ENCODE assay signal across 23 cellular contexts in genomic region chr17:76684756-76685155, GRCh38. TPM values are rescaled to one million over a fixed set of nuclear protein-coding genes. Genes with fewer than 3 reads are reported as not detected.
"Had no signal": no experiment of that assay in that cellular context is flagged by ENCODE, and none has a peak within 500 bp of the region (broad histone marks: within the 10 kb centered on the region; RNA-seq: fewer than 3 reads in every experiment).

No MANE protein-coding gene starts in this region.

- H3K27me3 ChIP-seq: tibial nerve had no signal

- H3K4me3 ChIP-seq: lower lobe of right lung, tibial nerve had no signal

- ATAC-seq: activated CD4-positive, CD25-positive, alpha-beta regulatory T cell treated with anti-CD3 and anti-CD28 coated beads, Interleukin-2, amount 50 U/mL, for 24 hours; activated T-cell treated with anti-CD3 and anti-CD28 coated beads, Interleukin-2, amount 50 U/mL, for 72 hours; left colon; lower lobe of right lung; naive thymus-derived CD4-positive, alpha-beta T cell; stimulated activated naive CD8-positive, alpha-beta T cell treated with anti-CD3 and anti-CD28 coated beads, Interleukin-15, Interleukin-2, amounts not matched to agents 100 U/mL and 50 U/mL, for 24 hours had no signal

- H3K9me3 ChIP-seq: lower lobe of right lung, tibial nerve had no signal

- DNase-seq: activated CD4-positive, alpha-beta memory T cell treated with anti-CD3 and anti-CD28 coated beads, Interleukin-2, amount 10 ng/mL, durations not matched to agents 7 days and 5 days; activated CD4-positive, alpha-beta T cell treated with anti-CD3 and anti-CD28 coated beads, Interleukin-2, amount 10 ng/mL, durations not matched to agents 24 days and 14 days; activated effector memory CD4-positive, alpha-beta T cell treated with Interleukin-2 at 50 U/mL for 16 hours; activated naive CD4-positive, alpha-beta T cell treated with anti-CD3 and anti-CD28 coated beads for 36 hours; activated naive CD8-positive, alpha-beta T cell treated with anti-CD3 and anti-CD28 coated beads, Interleukin-2, amount 10 ng/mL, durations not matched to agents 7 days and 5 days; activated T-cell treated with anti-CD3 and anti-CD28 coated beads, Interleukin-2, amount 50 U/mL, for 72 hours; amniotic stem cell; foreskin fibroblast; hippocampal formation; left colon; lower lobe of right lung; naive thymus-derived CD4-positive, alpha-beta T cell; occipital lobe; stimulated activated CD4-positive, alpha-beta T cell treated with anti-CD3 and anti-CD28 coated beads, Interleukin-4, amount 100 ng/mL, for 4 hours; stimulated activated naive CD8-positive, alpha-beta T cell treated with anti-CD3 and anti-CD28 coated beads, Interleukin-15, Interleukin-2, amounts not matched to agents 100 U/mL and 50 U/mL, for 24 hours had no signal

- H3K27ac ChIP-seq: epithelial cell of prostate, lower lobe of right lung, VCaP had no signal

RNA-seq across cellular contexts. Expression of gene ST6GALNAC1, which starts 41.2 kb away (rescaled TPM):
- total RNA-seq: activated naive CD8-positive, alpha-beta T cell treated with anti-CD3 and anti-CD28 coated beads, Interleukin-2, amount 10 ng/mL, durations not matched to agents 7 days and 5 days; chondrocyte; fibroblast of lung; glomerular endothelial cell; neural crest cell had no signal
